In the genomic region with DNA sequence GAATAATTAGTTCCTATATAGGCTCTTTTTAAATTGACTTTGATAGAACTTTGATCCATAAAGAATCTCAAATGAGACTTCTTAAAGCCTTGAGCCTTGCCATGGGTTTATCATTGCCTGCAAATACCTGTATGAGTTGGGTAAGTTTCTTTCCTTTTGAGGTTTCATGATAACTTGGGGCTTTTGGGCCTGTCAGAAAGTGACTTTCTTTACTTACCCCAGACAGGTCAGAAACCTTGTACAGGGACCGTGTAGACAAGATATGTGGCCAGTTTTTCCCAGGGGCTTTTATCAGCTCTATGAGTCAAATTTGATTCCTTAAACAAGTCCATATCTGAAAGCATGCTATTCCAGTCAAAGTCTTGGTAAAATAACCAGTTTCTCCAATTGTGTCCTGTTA, we compare ENCODE assay signal across 19 cellular contexts. TPM values are rescaled to one million over a fixed set of nuclear protein-coding genes. Genes with fewer than 3 reads are reported as not detected.
DNase-seq lines count a peak whose midpoint lies in the region; ATAC-seq and TF ChIP-seq lines count a peak whose summit lies in the region.
"Had no signal": no experiment of that assay in that cellular context is flagged by ENCODE, and none has a peak within 500 bp of the region (broad histone marks: within the 10 kb centered on the region; RNA-seq: fewer than 3 reads in every experiment).

No MANE protein-coding gene starts in this region.

- H3K27ac ChIP-seq in left ventricle myocardium inferior (replicated peaks) (peak overlapping the region; percentile 76), coronary artery (no peak overlapping the region)
- H3K27ac ChIP-seq: C4-2B, dorsolateral prefrontal cortex, KMS-11, upper lobe of right lung had no signal

- H3K36me3 ChIP-seq in left ventricle myocardium inferior, result peaks cover 66% of the 10 kb centered on the region

- intact Hi-C loops in left ventricle myocardium inferior (cut with micrococcal nuclease), result no loop called here
- intact Hi-C loops in left cardiac atrium (cut with DNase I), result no loop called here

- H3K27me3 ChIP-seq in left ventricle myocardium inferior (ENCODE audit: low read depth), result no peaks in the 10 kb centered on the region
- H3K27me3 ChIP-seq: dorsolateral prefrontal cortex, upper lobe of right lung had no signal

- DNase-seq in left ventricle myocardium inferior, result no peak
- DNase-seq in left cardiac atrium, result no peak
- DNase-seq in coronary artery (ENCODE audit: low spot score), result no peak
- DNase-seq in NK-92 (lab: John Stamatoyannopoulos, UW; ENCODE audit: unreplicated experiment), result no peak
- DNase-seq in activated CD4-positive, CD25-positive, alpha-beta regulatory T cell (lab: John Stamatoyannopoulos, UW), result no peak
- DNase-seq: 8988T; activated CD4-positive, alpha-beta T cell treated with anti-CD3 and anti-CD28 coated beads, Interleukin-2, amount 50 U/mL, for 1 hour; DMS79 treated with DMSO at 0.1 percent for 48 hours; dorsolateral prefrontal cortex; hypothalamus; NCI-H1092 treated with DMSO at 0.1 percent for 48 hours; NCI-H2171 treated with DMSO at 0.1 percent for 48 hours; stimulated activated naive CD8-positive, alpha-beta T cell treated with anti-CD3 and anti-CD28 coated beads, Interleukin-15, amount 100 ng/mL, for 72 hours; upper lobe of right lung had no signal

- no peaks in the 10 kb centered on the region for H3K9me3 ChIP-seq in left ventricle myocardium inferior (replicated peaks)
- H3K9me3 ChIP-seq: upper lobe of right lung had no signal

- H3K4me3 ChIP-seq in left ventricle myocardium inferior (no peak overlapping the region), coronary artery (no peak overlapping the region)
- H3K4me3 ChIP-seq: dorsolateral prefrontal cortex, upper lobe of right lung had no signal

- H3K4me1 ChIP-seq in left ventricle myocardium inferior, result peaks cover 17% of the 10 kb centered on the region
- H3K4me1 ChIP-seq: upper lobe of right lung had no signal

- no peak for TF ChIP-seq CTCF in left ventricle myocardium inferior (IDR thresholded peaks at IDR 0.05; ENCODE audit: borderline replicate concordance)
- TF ChIP-seq CTCF in coronary artery (IDR thresholded peaks at IDR 0.05), result no peak

- no peak for ATAC-seq in left cardiac atrium
- peak; percentile 83 for ATAC-seq in HG02610 (IDR thresholded peaks at IDR 0.05; ENCODE audit: unreplicated experiment)
- ATAC-seq in HG03432 (IDR thresholded peaks at IDR 0.05; ENCODE audit: unreplicated experiment), result peak; percentile 49
- no peak for ATAC-seq in HG03139 (IDR thresholded peaks at IDR 0.05; ENCODE audit: unreplicated experiment)
- ATAC-seq: stimulated activated naive CD8-positive, alpha-beta T cell treated with anti-CD3 and anti-CD28 coated beads, Interleukin-15, amount 100 ng/mL, for 72 hours; upper lobe of right lung had no signal

RNA-seq across cellular contexts. Expression of gene KCTD3, which starts 17.3 kb away (rescaled TPM):
- total RNA-seq in left ventricle myocardium inferior (11.2 TPM), left cardiac atrium (10 to 100 TPM; 16.4 to 17.2 TPM)

Comparison
In these comparisons a context has a peak if more than half of its experiments do, and no peak if none do; other contexts are left out.
1. ATAC-seq: peak in HG02610 (single experiment) and HG03432 (single experiment); none in left cardiac atrium (0 of 2) and HG03139 (single experiment).